In genomic region chr12:570237-570925, GRCh38 we compare ENCODE assay signal across 9 cellular contexts.
A peak's percentile ranks its signal among the peaks of the same experiment; 100 is the strongest.
DNase-seq lines count a peak whose midpoint lies in the region; ATAC-seq, FAIRE-seq and TF ChIP-seq lines count a peak whose summit lies in the region.
"Had no signal": no experiment of that assay in that cellular context is flagged by ENCODE, and none has a peak within 500 bp of the region (broad histone marks: within the 10 kb centered on the region; RNA-seq: fewer than 3 reads in every experiment).

No MANE protein-coding gene starts in this region.

- in situ Hi-C loops in HepG2 (cut with HindIII; ENCODE audit: extremely low pct_ligation_motif_present, low pct_unique_long_range_greater_than_20kb) = loop anchor here (5.0 to 25.0 kb wide), 4 partner anchors 182 to 1017 kb away; partner anchors contain the start of genes FBXL14 and WNK1

- TF ChIP-seq EP300 in HepG2 (IDR thresholded peaks at IDR 0.05; ENCODE audit: low read depth in 2 of 2, low read length in 2 of 2) (no peak), HepG2 (CRISPR knock-in tag; IDR thresholded peaks at IDR 0.05; ENCODE audit: borderline replicate concordance) (peak; percentile 42; the same call in 1 of the 2 replicates)

- DNase-seq in D341Med (ENCODE audit: low spot score) (peak; percentile 60), MG63 (peak; percentile 98), HepG2 (ENCODE audit: low spot score) (peak; percentile 77), tibial artery (peak; percentile 78 to 93)

- H3K9me3 ChIP-seq in MG63 = peaks cover 5% of the 10 kb centered on the region; the same call in 1 of the 2 replicates
- no peaks in the 10 kb centered on the region for H3K9me3 ChIP-seq in HepG2 (ENCODE audit: low read length)
- H3K9me3 ChIP-seq in tibial artery = no peaks in the 10 kb centered on the region

- FAIRE-seq in HepG2 (lab: Jason Lieb, UNC) = no peak

- TF ChIP-seq RAD21 in HepG2 (CRISPR knock-in tag; IDR thresholded peaks at IDR 0.05) = peak; percentile 23; the same call in 1 of the 2 replicates

- H3K27me3 Mint-ChIP-seq in dendritic cell treated with granulocyte-macrophage colony-stimulating factor and Interleukin-4, amounts not matched to agents 40 ng/mL and 50 ng/mL, for 4 days = peaks cover 5% of the 10 kb centered on the region

- BruUV-seq in HepG2 (replicated peaks; lab: Mats Ljungman, UMichigan) = no TSS peak

- H3K27ac ChIP-seq in HepG2 (ENCODE audit: extremely low read length, insufficient read depth, low read length) (peak overlapping the region; percentile 86), tibial artery (peak overlapping the region; percentile 87 to 94)

- intact Hi-C loops in dendritic cell treated with granulocyte-macrophage colony-stimulating factor and Interleukin-4, amounts not matched to agents 40 ng/mL and 50 ng/mL, for 4 days (cut with micrococcal nuclease) = no loop called here
- intact Hi-C loops in HepG2 (cut with micrococcal nuclease; ENCODE audit: unreplicated experiment) = loop anchor here (2.0 to 10.0 kb wide), 3 partner anchors 74 to 1034 kb away; partner anchors contain the start of gene RAD52
- intact Hi-C loops in tibial artery (cut with DNase I; ENCODE audit: low total_unique reads) = loop anchor here (2.0 to 5.0 kb wide), 2 partner anchors 77 to 182 kb away; partner anchors contain the start of gene WNK1

- ATAC-seq in HepG2 = peak; percentile 83
- ATAC-seq in HG03108 (IDR thresholded peaks at IDR 0.05; ENCODE audit: unreplicated experiment) = no peak
- no peak for ATAC-seq in GM18511 (IDR thresholded peaks at IDR 0.05; ENCODE audit: unreplicated experiment)
- no peak for ATAC-seq in HG02938 (IDR thresholded peaks at IDR 0.05; ENCODE audit: unreplicated experiment)

- H3K36me3 Mint-ChIP-seq in dendritic cell treated with granulocyte-macrophage colony-stimulating factor and Interleukin-4, amounts not matched to agents 40 ng/mL and 50 ng/mL, for 4 days (ENCODE audit: low read depth) = peaks cover 7% of the 10 kb centered on the region

- H3K4me1 ChIP-seq in HepG2 (ENCODE audit: insufficient read depth, low read length) (peaks cover 53% of the 10 kb centered on the region), tibial artery (peaks cover 0 to 34% (median 27%) of the 10 kb centered on the region in 4 donors)

- H4K20me1 ChIP-seq in HepG2 (ENCODE audit: insufficient read depth, low read length) = no peaks in the 10 kb centered on the region

- H2AFZ ChIP-seq in HepG2 (ENCODE audit: low read length) = no peak overlapping the region

- H3K9me3 Mint-ChIP-seq in dendritic cell treated with granulocyte-macrophage colony-stimulating factor and Interleukin-4, amounts not matched to agents 40 ng/mL and 50 ng/mL, for 4 days = no peaks in the 10 kb centered on the region
- H3K9me3 Mint-ChIP-seq: T-helper 1 cell treated with Interleukin-12 subunit alpha and Interleukin-12 subunit beta and Interleukin-4 antibody, amounts not matched to agents 30 μg/mL and 1 μg/mL, for 36 hours had no signal

- CTCF ChIA-PET in HepG2 (lab: Yijun Ruan, JAX; ENCODE audit: low intra/inter-chr PET ratio, low total read pairs) = interaction anchor here (1.3 to 3.1 kb wide), 4 partner anchors 118 to 379 kb away, joined by 6 to 26 read pairs (median 15); partner anchors contain the start of gene RAD52

- peak overlapping the region; percentile 57 for H3K4me3 ChIP-seq in MG63
- peak overlapping the region; percentile 67 to 80 (median 73) for H3K4me3 ChIP-seq in HepG2 (replicated peaks in 1 of 3; ENCODE audit: insufficient read depth in 1 of 3, low read depth in 2 of 3, low read length in 3 of 3)
- H3K4me3 ChIP-seq in tibial artery = peak overlapping the region; percentile 67 to 79

- H3K36me3 ChIP-seq in MG63 = no peaks in the 10 kb centered on the region
- no peaks in the 10 kb centered on the region for H3K36me3 ChIP-seq in HepG2 (replicated peaks in 1 of 2; ENCODE audit: control insufficient read depth in 1 of 2, insufficient read depth in 2 of 2, low read length in 2 of 2)
- H3K36me3 ChIP-seq in tibial artery = no peaks in the 10 kb centered on the region

- peak overlapping the region; percentile 80 for H3K9ac ChIP-seq in HepG2 (ENCODE audit: insufficient read depth, low read depth, low read length)

- peak; percentile 19; the same call in 1 of the 2 replicates for TF ChIP-seq CTCF in HepG2 (CRISPR knock-in tag; IDR thresholded peaks at IDR 0.05)
- no peak for TF ChIP-seq CTCF in tibial artery (IDR thresholded peaks at IDR 0.05)

- H3K27me3 ChIP-seq in MG63 (no peaks in the 10 kb centered on the region), HepG2 (ENCODE audit: control insufficient read depth in 1 of 2, insufficient read depth in 2 of 2, low read length in 2 of 2) (no peaks in the 10 kb centered on the region; a peak in 1 of 5 replicates), tibial artery (no peaks in the 10 kb centered on the region)

- peak overlapping the region; percentile 98 for H3K4me2 ChIP-seq in HepG2 (ENCODE audit: low read depth, low read length)

- peak overlapping the region; percentile 76 for H3K4me3 Mint-ChIP-seq in dendritic cell treated with granulocyte-macrophage colony-stimulating factor and Interleukin-4, amounts not matched to agents 40 ng/mL and 50 ng/mL, for 4 days

- peak overlapping the region; percentile 31 for H3K27ac Mint-ChIP-seq in dendritic cell treated with granulocyte-macrophage colony-stimulating factor and Interleukin-4, amounts not matched to agents 40 ng/mL and 50 ng/mL, for 4 days

- TF ChIP-seq POLR2A in HepG2 (IDR thresholded peaks at IDR 0.05; ENCODE audit: insufficient read depth in 1 of 2, low read depth in 2 of 2, low read length in 2 of 2) = peak in 1 of 2 experiments; percentile 36; a peak in 1 of 4 replicates

- H3K79me2 ChIP-seq in HepG2 (ENCODE audit: insufficient read depth, low read length) = no peaks in the 10 kb centered on the region

- peaks cover 28% of the 10 kb centered on the region for H3K4me1 Mint-ChIP-seq in dendritic cell treated with granulocyte-macrophage colony-stimulating factor and Interleukin-4, amounts not matched to agents 40 ng/mL and 50 ng/mL, for 4 days (ENCODE audit: low read depth)

- POLR2A ChIA-PET in HepG2 (lab: Yijun Ruan, JAX) = interaction anchor here (0.8 to 2.9 kb wide), 6 partner anchors 15 to 379 kb away, joined by 3 to 22 read pairs (median 7); partner anchors contain the start of genes RAD52 and WNK1

- no CpG with 5 or more reads among the region's 27 CpGs for WGBS in HepG2 (ENCODE audit: low lambda C conversion rate)

TF ChIP-seq in HepG2, 621 proteins besides CTCF, POLR2A, EP300 and RAD21 (continues in another document):
- TF ChIP-seq AKAP8 (CRISPR knock-in tag; IDR thresholded peaks at IDR 0.05) = no peak; the same call in 1 of the 2 replicates
- peak; percentile 47; the same call in 1 of the 2 replicates for TF ChIP-seq HMG20A (CRISPR knock-in tag; IDR thresholded peaks at IDR 0.05; ENCODE audit: borderline replicate concordance)
- TF ChIP-seq, protein P1, sequence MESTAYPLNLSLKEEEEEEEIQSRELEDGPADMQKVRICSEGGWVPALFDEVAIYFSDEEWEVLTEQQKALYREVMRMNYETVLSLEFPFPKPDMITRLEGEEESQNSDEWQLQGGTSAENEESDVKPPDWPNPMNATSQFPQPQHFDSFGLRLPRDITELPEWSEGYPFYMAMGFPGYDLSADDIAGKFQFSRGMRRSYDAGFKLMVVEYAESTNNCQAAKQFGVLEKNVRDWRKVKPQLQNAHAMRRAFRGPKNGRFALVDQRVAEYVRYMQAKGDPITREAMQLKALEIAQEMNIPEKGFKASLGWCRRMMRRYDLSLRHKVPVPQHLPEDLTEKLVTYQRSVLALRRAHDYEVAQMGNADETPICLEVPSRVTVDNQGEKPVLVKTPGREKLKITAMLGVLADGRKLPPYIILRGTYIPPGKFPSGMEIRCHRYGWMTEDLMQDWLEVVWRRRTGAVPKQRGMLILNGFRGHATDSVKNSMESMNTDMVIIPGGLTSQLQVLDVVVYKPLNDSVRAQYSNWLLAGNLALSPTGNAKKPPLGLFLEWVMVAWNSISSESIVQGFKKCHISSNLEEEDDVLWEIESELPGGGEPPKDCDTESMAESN (CRISPR knock-in tag; conservative IDR thresholded peaks at IDR 0.05) = no peak
- TF ChIP-seq PCBP1 (IDR thresholded peaks at IDR 0.05; ENCODE audit: borderline replicate concordance, low read depth, low read length) = no peak
- 0 out of 2 replicates have a peak, but pooled peaks have one; percentile 40 for TF ChIP-seq TARDBP (CRISPR knock-in tag; IDR thresholded peaks at IDR 0.05)
- TF ChIP-seq SATB2 (CRISPR knock-in tag; IDR thresholded peaks at IDR 0.05) = no peak
- peak; percentile 30; the same call in 1 of the 2 replicates for TF ChIP-seq RCOR2 (CRISPR knock-in tag; IDR thresholded peaks at IDR 0.05)
- TF ChIP-seq PREB (CRISPR knock-in tag; IDR thresholded peaks at IDR 0.05) = no peak
- no peak; the same call in 1 of the 2 replicates for TF ChIP-seq ZNF766 (CRISPR knock-in tag; IDR thresholded peaks at IDR 0.05; ENCODE audit: borderline replicate concordance)
- no peak for TF ChIP-seq DNMT1 (CRISPR knock-in tag; IDR thresholded peaks at IDR 0.05)
- TF ChIP-seq ZNF674 (CRISPR knock-in tag; IDR thresholded peaks at IDR 0.05; ENCODE audit: low read depth) = no peak
- no peak for TF ChIP-seq ZNF619 (CRISPR knock-in tag; IDR thresholded peaks at IDR 0.05)
- no peak for TF ChIP-seq ZNF839 (CRISPR knock-in tag; IDR thresholded peaks at IDR 0.05; ENCODE audit: borderline replicate concordance)
- TF ChIP-seq SP1 (IDR thresholded peaks at IDR 0.05) = no peak
- peak; percentile 38; the same call in 1 of the 2 replicates for TF ChIP-seq SP1 (CRISPR knock-in tag; IDR thresholded peaks at IDR 0.05)
- TF ChIP-seq MYC (CRISPR knock-in tag; IDR thresholded peaks at IDR 0.05; ENCODE audit: borderline replicate concordance) = peak; percentile 49; the same call in 1 of the 2 replicates
- TF ChIP-seq REPIN1 (CRISPR knock-in tag; IDR thresholded peaks at IDR 0.05; ENCODE audit: borderline replicate concordance, low read depth) = no peak
- TF ChIP-seq ZNF10 (CRISPR knock-in tag; IDR thresholded peaks at IDR 0.05; ENCODE audit: borderline replicate concordance, low read depth) = no peak
